ENCODE assay signal across 1 cellular context in the genomic region with DNA sequence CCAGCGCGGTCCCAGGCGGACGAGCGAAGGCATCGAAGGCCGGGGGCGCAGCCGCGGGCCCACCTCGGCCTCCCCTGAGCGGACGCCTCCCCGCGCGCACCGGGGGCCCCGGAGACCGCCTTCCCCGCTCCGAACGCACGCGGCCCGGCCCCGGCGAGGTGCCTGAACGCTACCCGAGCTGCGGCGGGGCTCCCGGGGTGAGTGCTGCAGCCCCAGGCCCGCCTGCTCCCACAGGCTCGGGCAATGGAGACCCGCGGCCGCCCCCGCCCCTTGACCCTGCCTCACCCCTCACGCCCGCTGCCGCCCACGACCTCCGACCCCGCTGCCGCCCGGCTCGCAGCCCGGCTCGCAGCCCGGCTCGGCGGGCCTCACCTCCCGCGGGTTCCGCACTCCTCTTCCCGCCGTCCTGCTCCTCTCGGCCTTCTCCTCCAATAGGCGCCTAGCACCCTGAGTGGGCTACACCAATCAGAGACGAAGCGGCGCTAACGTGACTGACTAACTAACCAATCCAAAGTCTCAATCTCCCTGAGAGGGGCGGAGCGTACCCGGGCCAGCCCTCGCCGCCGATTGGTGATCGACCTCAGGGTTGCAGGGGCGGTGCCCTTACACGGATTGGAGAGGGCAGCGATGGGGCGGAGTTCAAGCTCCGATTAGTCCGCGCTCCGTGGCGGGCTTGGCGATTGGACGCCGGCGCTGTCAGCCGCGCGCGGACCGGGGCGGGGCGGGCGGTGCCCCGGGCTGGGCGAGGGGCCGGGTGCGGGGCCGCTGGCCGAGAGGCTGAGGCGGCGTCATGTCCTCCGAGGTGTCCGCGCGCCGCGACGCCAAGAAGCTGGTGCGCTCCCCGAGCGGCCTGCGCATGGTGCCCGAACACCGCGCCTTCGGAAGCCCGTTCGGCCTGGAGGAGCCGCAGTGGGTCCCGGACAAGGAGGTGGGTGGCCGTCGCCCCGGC.
TF ChIP-seq lines count a peak whose summit lies in the region.

Gene XRCC3 (minus strand): TSS at position 400 of the 949 bp plus-strand sequence. CDS start 4,364 bp downstream, outside the sequence.
Gene ZFYVE21 (plus strand): TSS at position 759 of the 949 bp plus-strand sequence. CDS start 32 bp downstream, at position 791.

TF ChIP-seq in K562, 482 proteins besides CTCF, POLR2A, EP300 and RAD21 (continued from another document and continues in another):
- TF ChIP-seq ZNF609 (CRISPR knock-in tag; IDR thresholded peaks at IDR 0.05; ENCODE audit: borderline replicate concordance) = no peak; the same call in 1 of the 2 replicates
- no peak for TF ChIP-seq CC2D1A (IDR thresholded peaks at IDR 0.05)
- TF ChIP-seq, protein P1, sequence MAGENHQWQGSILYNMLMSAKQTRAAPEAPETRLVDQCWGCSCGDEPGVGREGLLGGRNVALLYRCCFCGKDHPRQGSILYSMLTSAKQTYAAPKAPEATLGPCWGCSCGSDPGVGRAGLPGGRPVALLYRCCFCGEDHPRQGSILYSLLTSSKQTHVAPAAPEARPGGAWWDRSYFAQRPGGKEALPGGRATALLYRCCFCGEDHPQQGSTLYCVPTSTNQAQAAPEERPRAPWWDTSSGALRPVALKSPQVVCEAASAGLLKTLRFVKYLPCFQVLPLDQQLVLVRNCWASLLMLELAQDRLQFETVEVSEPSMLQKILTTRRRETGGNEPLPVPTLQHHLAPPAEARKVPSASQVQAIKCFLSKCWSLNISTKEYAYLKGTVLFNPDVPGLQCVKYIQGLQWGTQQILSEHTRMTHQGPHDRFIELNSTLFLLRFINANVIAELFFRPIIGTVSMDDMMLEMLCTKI (IDR thresholded peaks at IDR 0.05; ENCODE audit: partially characterized antibody) = no peak
- TF ChIP-seq, protein P2, sequence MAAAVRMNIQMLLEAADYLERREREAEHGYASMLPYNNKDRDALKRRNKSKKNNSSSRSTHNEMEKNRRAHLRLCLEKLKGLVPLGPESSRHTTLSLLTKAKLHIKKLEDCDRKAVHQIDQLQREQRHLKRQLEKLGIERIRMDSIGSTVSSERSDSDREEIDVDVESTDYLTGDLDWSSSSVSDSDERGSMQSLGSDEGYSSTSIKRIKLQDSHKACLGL (CRISPR knock-in tag; IDR thresholded peaks at IDR 0.05; ENCODE audit: borderline replicate concordance, poor library complexity, severe bottlenecking) = no peak
- no peak for TF ChIP-seq BDP1 (IDR thresholded peaks at IDR 0.05; ENCODE audit: insufficient read depth, insufficient read length)
- no peak for TF ChIP-seq PHF21A (IDR thresholded peaks at IDR 0.05; ENCODE audit: borderline replicate concordance, low read depth)
- TF ChIP-seq, protein P3, sequence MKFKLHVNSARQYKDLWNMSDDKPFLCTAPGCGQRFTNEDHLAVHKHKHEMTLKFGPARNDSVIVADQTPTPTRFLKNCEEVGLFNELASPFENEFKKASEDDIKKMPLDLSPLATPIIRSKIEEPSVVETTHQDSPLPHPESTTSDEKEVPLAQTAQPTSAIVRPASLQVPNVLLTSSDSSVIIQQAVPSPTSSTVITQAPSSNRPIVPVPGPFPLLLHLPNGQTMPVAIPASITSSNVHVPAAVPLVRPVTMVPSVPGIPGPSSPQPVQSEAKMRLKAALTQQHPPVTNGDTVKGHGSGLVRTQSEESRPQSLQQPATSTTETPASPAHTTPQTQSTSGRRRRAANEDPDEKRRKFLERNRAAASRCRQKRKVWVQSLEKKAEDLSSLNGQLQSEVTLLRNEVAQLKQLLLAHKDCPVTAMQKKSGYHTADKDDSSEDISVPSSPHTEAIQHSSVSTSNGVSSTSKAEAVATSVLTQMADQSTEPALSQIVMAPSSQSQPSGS (CRISPR knock-in tag; IDR thresholded peaks at IDR 0.05) = no peak
- TF ChIP-seq THRB (CRISPR knock-in tag; conservative IDR thresholded peaks at IDR 0.05) = no peak
- no peak for TF ChIP-seq HMG20A (CRISPR knock-in tag; conservative IDR thresholded peaks at IDR 0.05)
- TF ChIP-seq CREBBP (IDR thresholded peaks at IDR 0.05; ENCODE audit: low read depth, low read length) = no peak
- TF ChIP-seq STAT5B (CRISPR knock-in tag; IDR thresholded peaks at IDR 0.05) = no peak
- TF ChIP-seq ZNF589 (CRISPR knock-in tag; IDR thresholded peaks at IDR 0.05; ENCODE audit: low read depth) = no peak
- TF ChIP-seq, protein P4, sequence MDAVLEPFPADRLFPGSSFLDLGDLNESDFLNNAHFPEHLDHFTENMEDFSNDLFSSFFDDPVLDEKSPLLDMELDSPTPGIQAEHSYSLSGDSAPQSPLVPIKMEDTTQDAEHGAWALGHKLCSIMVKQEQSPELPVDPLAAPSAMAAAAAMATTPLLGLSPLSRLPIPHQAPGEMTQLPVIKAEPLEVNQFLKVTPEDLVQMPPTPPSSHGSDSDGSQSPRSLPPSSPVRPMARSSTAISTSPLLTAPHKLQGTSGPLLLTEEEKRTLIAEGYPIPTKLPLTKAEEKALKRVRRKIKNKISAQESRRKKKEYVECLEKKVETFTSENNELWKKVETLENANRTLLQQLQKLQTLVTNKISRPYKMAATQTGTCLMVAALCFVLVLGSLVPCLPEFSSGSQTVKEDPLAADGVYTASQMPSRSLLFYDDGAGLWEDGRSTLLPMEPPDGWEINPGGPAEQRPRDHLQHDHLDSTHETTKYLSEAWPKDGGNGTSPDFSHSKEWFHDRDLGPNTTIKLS (IDR thresholded peaks at IDR 0.05; ENCODE audit: borderline replicate concordance, low read depth) = 0 out of 2 replicates have a peak, but pooled peaks have one; percentile 14
- no peak for TF ChIP-seq SMARCA5 (IDR thresholded peaks at IDR 0.05)
- no peak for TF ChIP-seq ZBTB26 (CRISPR knock-in tag; IDR thresholded peaks at IDR 0.05)
- no peak for TF ChIP-seq MCM5 (IDR thresholded peaks at IDR 0.05; ENCODE audit: low read depth)
- TF ChIP-seq MCM7 (IDR thresholded peaks at IDR 0.05) = no peak
- TF ChIP-seq, protein P5, sequence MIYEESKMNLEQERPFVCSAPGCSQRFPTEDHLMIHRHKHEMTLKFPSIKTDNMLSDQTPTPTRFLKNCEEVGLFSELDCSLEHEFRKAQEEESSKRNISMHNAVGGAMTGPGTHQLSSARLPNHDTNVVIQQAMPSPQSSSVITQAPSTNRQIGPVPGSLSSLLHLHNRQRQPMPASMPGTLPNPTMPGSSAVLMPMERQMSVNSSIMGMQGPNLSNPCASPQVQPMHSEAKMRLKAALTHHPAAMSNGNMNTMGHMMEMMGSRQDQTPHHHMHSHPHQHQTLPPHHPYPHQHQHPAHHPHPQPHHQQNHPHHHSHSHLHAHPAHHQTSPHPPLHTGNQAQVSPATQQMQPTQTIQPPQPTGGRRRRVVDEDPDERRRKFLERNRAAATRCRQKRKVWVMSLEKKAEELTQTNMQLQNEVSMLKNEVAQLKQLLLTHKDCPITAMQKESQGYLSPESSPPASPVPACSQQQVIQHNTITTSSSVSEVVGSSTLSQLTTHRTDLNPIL (CRISPR knock-in tag; IDR thresholded peaks at IDR 0.05) = no peak
- TF ChIP-seq XRCC4 (IDR thresholded peaks at IDR 0.05; ENCODE audit: extremely low read depth, insufficient read depth, insufficient read length) = no peak
- no peak for TF ChIP-seq PPARD (CRISPR knock-in tag; IDR thresholded peaks at IDR 0.05)
- no peak for TF ChIP-seq TAF9B (IDR thresholded peaks at IDR 0.05; ENCODE audit: partially characterized antibody)
- TF ChIP-seq, protein P6, sequence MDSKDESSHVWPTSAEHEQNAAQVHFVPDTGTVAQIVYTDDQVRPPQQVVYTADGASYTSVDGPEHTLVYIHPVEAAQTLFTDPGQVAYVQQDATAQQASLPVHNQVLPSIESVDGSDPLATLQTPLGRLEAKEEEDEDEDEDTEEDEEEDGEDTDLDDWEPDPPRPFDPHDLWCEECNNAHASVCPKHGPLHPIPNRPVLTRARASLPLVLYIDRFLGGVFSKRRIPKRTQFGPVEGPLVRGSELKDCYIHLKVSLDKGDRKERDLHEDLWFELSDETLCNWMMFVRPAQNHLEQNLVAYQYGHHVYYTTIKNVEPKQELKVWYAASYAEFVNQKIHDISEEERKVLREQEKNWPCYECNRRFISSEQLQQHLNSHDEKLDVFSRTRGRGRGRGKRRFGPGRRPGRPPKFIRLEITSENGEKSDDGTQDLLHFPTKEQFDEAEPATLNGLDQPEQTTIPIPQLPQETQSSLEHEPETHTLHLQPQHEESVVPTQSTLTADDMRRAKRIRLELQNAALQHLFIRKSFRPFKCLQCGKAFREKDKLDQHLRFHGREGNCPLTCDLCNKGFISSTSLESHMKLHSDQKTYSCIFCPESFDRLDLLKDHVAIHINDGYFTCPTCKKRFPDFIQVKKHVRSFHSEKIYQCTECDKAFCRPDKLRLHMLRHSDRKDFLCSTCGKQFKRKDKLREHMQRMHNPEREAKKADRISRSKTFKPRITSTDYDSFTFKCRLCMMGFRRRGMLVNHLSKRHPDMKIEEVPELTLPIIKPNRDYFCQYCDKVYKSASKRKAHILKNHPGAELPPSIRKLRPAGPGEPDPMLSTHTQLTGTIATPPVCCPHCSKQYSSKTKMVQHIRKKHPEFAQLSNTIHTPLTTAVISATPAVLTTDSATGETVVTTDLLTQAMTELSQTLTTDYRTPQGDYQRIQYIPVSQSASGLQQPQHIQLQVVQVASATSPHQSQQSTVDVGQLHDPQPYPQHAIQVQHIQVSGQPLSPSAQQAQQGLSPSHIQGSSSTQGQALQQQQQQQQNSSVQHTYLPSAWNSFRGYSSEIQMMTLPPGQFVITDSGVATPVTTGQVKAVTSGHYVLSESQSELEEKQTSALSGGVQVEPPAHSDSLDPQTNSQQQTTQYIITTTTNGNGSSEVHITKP (IDR thresholded peaks at IDR 0.05; ENCODE audit: partially characterized antibody) = no peak
- TF ChIP-seq BRD4 (IDR thresholded peaks at IDR 0.05) = no peak
- 0 out of 2 replicates have a peak, but pooled peaks have one; percentile 31 for TF ChIP-seq ZBTB7A (IDR thresholded peaks at IDR 0.05; ENCODE audit: borderline replicate concordance, control insufficient read depth, low read depth, low read length)
- no peak for TF ChIP-seq HDAC2 (IDR thresholded peaks at IDR 0.05)
- no peak for TF ChIP-seq ZNF354B (CRISPR knock-in tag; IDR thresholded peaks at IDR 0.05)
- no peak for TF ChIP-seq RHOXF2B (CRISPR knock-in tag; conservative IDR thresholded peaks at IDR 0.05)
- TF ChIP-seq SRSF3 (IDR thresholded peaks at IDR 0.05; ENCODE audit: insufficient read depth, low read length) = no peak
- TF ChIP-seq NCOA4 (IDR thresholded peaks at IDR 0.05; ENCODE audit: partially characterized antibody) = no peak
- TF ChIP-seq ATF3 (IDR thresholded peaks at IDR 0.05) = no peak
- TF ChIP-seq ATF3 (CRISPR knock-in tag; conservative IDR thresholded peaks at IDR 0.05) = no peak
- peak; percentile 91 for TF ChIP-seq RBFOX2 (IDR thresholded peaks at IDR 0.05; ENCODE audit: low read depth, low read length)
- TF ChIP-seq ZNF766 (CRISPR knock-in tag; conservative IDR thresholded peaks at IDR 0.05) = no peak
- TF ChIP-seq SRSF7 (optimal IDR thresholded peaks at IDR 0.05; ENCODE audit: low read depth, low read length) = no peak
- TF ChIP-seq RCOR1 (IDR thresholded peaks at IDR 0.05; ENCODE audit: borderline replicate concordance in 1 of 2, low read depth in 2 of 2, low read length in 2 of 2) = no peak
